Comparison of ENCODE assay signal across 1 cellular context in genomic region chr16:588889-589657, GRCh38.
TF ChIP-seq lines count a peak whose summit lies in the region.

No MANE protein-coding gene starts in this region.

TF ChIP-seq in HEK293, 187 proteins besides CTCF, POLR2A, EP300 and RAD21 (continued from another document and continues in another):
- TF ChIP-seq ZBTB6 (tag by site-specific recombination; IDR thresholded peaks at IDR 0.05) (no peak; the same call in 1 of the 2 replicates), ZNF266 (tag by site-specific recombination; IDR thresholded peaks at IDR 0.05; ENCODE audit: low read depth) (no peak), ZNF571 (tag by site-specific recombination; IDR thresholded peaks at IDR 0.05) (no peak), ZBTB20 (tag by site-specific recombination; IDR thresholded peaks at IDR 0.05) (peak; percentile 37), YY1 (tag by site-specific recombination; IDR thresholded peaks at IDR 0.05) (peak; percentile 53; the same call in 1 of the 2 replicates), ZNF791 (tag by site-specific recombination; IDR thresholded peaks at IDR 0.05) (no peak), ZNF837 (tag by site-specific recombination; IDR thresholded peaks at IDR 0.05) (no peak), ZNF416 (tag by site-specific recombination; IDR thresholded peaks at IDR 0.05) (no peak), ZFP41 (tag by site-specific recombination; IDR thresholded peaks at IDR 0.05; ENCODE audit: borderline replicate concordance) (no peak), BCL11A (tag by site-specific recombination; IDR thresholded peaks at IDR 0.05; ENCODE audit: low read depth) (no peak), ZFHX2 (tag by site-specific recombination; conservative IDR thresholded peaks at IDR 0.05) (peak; percentile 72), ZNF692 (tag by site-specific recombination; IDR thresholded peaks at IDR 0.05) (no peak), ZNF280C (tag by site-specific recombination; IDR thresholded peaks at IDR 0.05) (no peak), ZNF660 (tag by site-specific recombination; IDR thresholded peaks at IDR 0.05) (0 out of 2 replicates have a peak, but pooled peaks have one; percentile 50), ZNF157 (tag by site-specific recombination; IDR thresholded peaks at IDR 0.05) (no peak), ZSCAN30 (tag by site-specific recombination; IDR thresholded peaks at IDR 0.05) (0 out of 2 replicates have a peak, but pooled peaks have one; percentile 26), ZNF514 (tag by site-specific recombination; IDR thresholded peaks at IDR 0.05) (no peak), ZNF610 (tag by site-specific recombination; IDR thresholded peaks at IDR 0.05; ENCODE audit: borderline replicate concordance) (peak; percentile 66; the same call in 1 of the 2 replicates), ZNF518A (tag by site-specific recombination; conservative IDR thresholded peaks at IDR 0.05; ENCODE audit: low read depth) (no peak), ZNF621 (tag by site-specific recombination; IDR thresholded peaks at IDR 0.05) (no peak), ZFP37 (tag by site-specific recombination; IDR thresholded peaks at IDR 0.05) (no peak), ZNF274 (IDR thresholded peaks at IDR 0.05; ENCODE audit: low read length) (no peak), ZNF274 (tag by site-specific recombination; IDR thresholded peaks at IDR 0.05; ENCODE audit: borderline replicate concordance) (no peak), ZXDB (tag by site-specific recombination; IDR thresholded peaks at IDR 0.05) (peak; percentile 86), ZNF132 (tag by site-specific recombination; IDR thresholded peaks at IDR 0.05; ENCODE audit: borderline replicate concordance) (no peak), PRDM1 (tag by site-specific recombination; IDR thresholded peaks at IDR 0.05) (no peak), KLF16 (tag by site-specific recombination; IDR thresholded peaks at IDR 0.05) (no peak), ZNF596 (tag by site-specific recombination; IDR thresholded peaks at IDR 0.05) (peak; percentile 42; the same call in 1 of the 2 replicates), ZSCAN16 (tag by site-specific recombination; IDR thresholded peaks at IDR 0.05) (no peak), ZNF768 (tag by site-specific recombination; IDR thresholded peaks at IDR 0.05) (no peak), ZNF624 (tag by site-specific recombination; IDR thresholded peaks at IDR 0.05) (no peak), ZNF580 (tag by site-specific recombination; IDR thresholded peaks at IDR 0.05) (no peak), ZNF585B (tag by site-specific recombination; IDR thresholded peaks at IDR 0.05) (no peak), ZNF473 (tag by site-specific recombination; IDR thresholded peaks at IDR 0.05) (no peak), ZNF239 (tag by site-specific recombination; IDR thresholded peaks at IDR 0.05) (no peak), ZNF529 (tag by site-specific recombination; IDR thresholded peaks at IDR 0.05; ENCODE audit: insufficient replicate concordance) (no peak), ZNF280D (tag by site-specific recombination; IDR thresholded peaks at IDR 0.05) (no peak), ZNF777 (tag by site-specific recombination; IDR thresholded peaks at IDR 0.05; ENCODE audit: borderline replicate concordance) (0 out of 2 replicates have a peak, but pooled peaks have one; percentile 12), ZNF449 (tag by site-specific recombination; IDR thresholded peaks at IDR 0.05) (no peak), ZNF10 (tag by site-specific recombination; IDR thresholded peaks at IDR 0.05) (no peak), ZNF558 (tag by site-specific recombination; IDR thresholded peaks at IDR 0.05) (no peak), SP3 (tag by site-specific recombination; IDR thresholded peaks at IDR 0.05) (no peak), ATF2 (tag by site-specific recombination; IDR thresholded peaks at IDR 0.05; ENCODE audit: low read depth) (no peak), ZNF114 (tag by site-specific recombination; IDR thresholded peaks at IDR 0.05) (no peak), ZNF341 (tag by site-specific recombination; IDR thresholded peaks at IDR 0.05; ENCODE audit: low read depth) (no peak), ZNF560 (tag by site-specific recombination; IDR thresholded peaks at IDR 0.05; ENCODE audit: borderline replicate concordance) (no peak), BCL6B (tag by site-specific recombination; IDR thresholded peaks at IDR 0.05) (no peak), ZBTB8A (tag by site-specific recombination; IDR thresholded peaks at IDR 0.05) (peak; percentile 84), ZNF391 (tag by site-specific recombination; IDR thresholded peaks at IDR 0.05; ENCODE audit: borderline replicate concordance, low read depth) (no peak), MZF1 (tag by site-specific recombination; IDR thresholded peaks at IDR 0.05; ENCODE audit: borderline replicate concordance) (no peak), ZNF426 (tag by site-specific recombination; IDR thresholded peaks at IDR 0.05) (no peak), HOXA7 (CRISPR knock-in tag; IDR thresholded peaks at IDR 0.05; ENCODE audit: borderline replicate concordance) (no peak)
